ENCODE assay signal across 10 cellular contexts in genomic region chr3:71050133-71050520, GRCh38.
DNase-seq lines count a peak whose midpoint lies in the region; ATAC-seq lines count a peak whose summit lies in the region.
"Had no signal": no experiment of that assay in that cellular context is flagged by ENCODE, and none has a peak within 500 bp of the region (broad histone marks: within the 10 kb centered on the region; RNA-seq: fewer than 3 reads in every experiment).

No MANE protein-coding gene starts in this region.

- peaks cover 69% of the 10 kb centered on the region for H3K4me1 Mint-ChIP-seq in activated CD8-positive, alpha-beta memory T cell treated with anti-CD3 and anti-CD28 coated beads, Interleukin-2, amount 10 ng/mL, durations not matched to agents 7 days and 5 days
- peaks cover 91% of the 10 kb centered on the region for H3K4me1 Mint-ChIP-seq in activated T-helper 17 cell treated with anti-CD3 and anti-CD28 coated beads, Interleukin-2, amount 50 U/mL, for 72 hours

- peaks cover 52% of the 10 kb centered on the region for H3K36me3 Mint-ChIP-seq in activated CD8-positive, alpha-beta memory T cell treated with anti-CD3 and anti-CD28 coated beads, Interleukin-2, amount 10 ng/mL, durations not matched to agents 7 days and 5 days
- peaks cover 100% of the 10 kb centered on the region for H3K36me3 Mint-ChIP-seq in activated T-helper 17 cell treated with anti-CD3 and anti-CD28 coated beads, Interleukin-2, amount 50 U/mL, for 72 hours (ENCODE audit: low read depth)

- peak overlapping the region; percentile 53 for H3K27ac ChIP-seq in right cardiac atrium (ENCODE audit: low read length)
- H3K27ac ChIP-seq in stomach smooth muscle (ENCODE audit: low read length): peak overlapping the region; percentile 81

- peak overlapping the region in 1 of 2 donors; percentile 4 for H3K9ac ChIP-seq in stomach smooth muscle (ENCODE audit: low read length in 2 of 2)

- H3K27ac Mint-ChIP-seq in activated CD8-positive, alpha-beta memory T cell treated with anti-CD3 and anti-CD28 coated beads, Interleukin-2, amount 10 ng/mL, durations not matched to agents 7 days and 5 days: peak overlapping the region; percentile 55
- peak overlapping the region; percentile 90 for H3K27ac Mint-ChIP-seq in activated T-helper 17 cell treated with anti-CD3 and anti-CD28 coated beads, Interleukin-2, amount 50 U/mL, for 72 hours

- H3K4me3 ChIP-seq in right cardiac atrium (ENCODE audit: low read length): no peak overlapping the region
- no peak overlapping the region for H3K4me3 ChIP-seq in stomach smooth muscle (ENCODE audit: low read length in 2 of 2)

- ATAC-seq in activated CD8-positive, alpha-beta memory T cell treated with anti-CD3 and anti-CD28 coated beads, Interleukin-2, amount 10 ng/mL, durations not matched to agents 7 days and 5 days: no peak
- ATAC-seq in activated T-helper 17 cell treated with anti-CD3 and anti-CD28 coated beads, Interleukin-2, amount 50 U/mL, for 72 hours (replicated peaks): no peak
- ATAC-seq in right cardiac atrium: no peak
- ATAC-seq in GM21619 (IDR thresholded peaks at IDR 0.05; ENCODE audit: unreplicated experiment): no peak
- no peak for ATAC-seq in left colon

- no peak for DNase-seq in activated CD8-positive, alpha-beta memory T cell treated with anti-CD3 and anti-CD28 coated beads, Interleukin-2, amount 10 ng/mL, durations not matched to agents 7 days and 5 days
- DNase-seq in activated CD8-positive, alpha-beta memory T cell treated with anti-CD3 and anti-CD28 coated beads, Interleukin-2, amount 50 U/mL, for 4 hours: no peak
- no peak for DNase-seq in right cardiac atrium
- DNase-seq in DMS 273 treated with DMSO at 0.1 percent for 48 hours (lab: John Stamatoyannopoulos, UW): no peak
- DNase-seq in left colon: no peak
- DNase-seq: aorta, NCI-H1417 treated with DMSO at 0.1 percent for 48 hours had no signal

- no peaks in the 10 kb centered on the region for H3K27me3 ChIP-seq in right cardiac atrium (ENCODE audit: control insufficient read depth, insufficient read depth)
- no peaks in the 10 kb centered on the region for H3K27me3 ChIP-seq in stomach smooth muscle (ENCODE audit: control insufficient read depth in 1 of 2, insufficient read depth in 2 of 2, low read length in 2 of 2)

- 30% methylated on average over 2 of the region's 2 CpGs for WGBS in right cardiac atrium

- H3K36me3 ChIP-seq in stomach smooth muscle (ENCODE audit: control insufficient read depth in 2 of 2, insufficient read depth in 2 of 2, low read length in 2 of 2): peaks cover 18 to 27% of the 10 kb centered on the region in 2 donors

- no peaks in the 10 kb centered on the region for H3K27me3 Mint-ChIP-seq in activated CD8-positive, alpha-beta memory T cell treated with anti-CD3 and anti-CD28 coated beads, Interleukin-2, amount 10 ng/mL, durations not matched to agents 7 days and 5 days
- no peaks in the 10 kb centered on the region for H3K27me3 Mint-ChIP-seq in activated T-helper 17 cell treated with anti-CD3 and anti-CD28 coated beads, Interleukin-2, amount 50 U/mL, for 72 hours

- H3K9me3 Mint-ChIP-seq in activated CD8-positive, alpha-beta memory T cell treated with anti-CD3 and anti-CD28 coated beads, Interleukin-2, amount 10 ng/mL, durations not matched to agents 7 days and 5 days (ENCODE audit: low read depth): no peaks in the 10 kb centered on the region
- no peaks in the 10 kb centered on the region for H3K9me3 Mint-ChIP-seq in activated T-helper 17 cell treated with anti-CD3 and anti-CD28 coated beads, Interleukin-2, amount 50 U/mL, for 72 hours

- H3K4me1 ChIP-seq in right cardiac atrium (ENCODE audit: control insufficient read depth, insufficient read depth, low read length): peaks cover 24% of the 10 kb centered on the region
- peaks cover 67% of the 10 kb centered on the region for H3K4me1 ChIP-seq in stomach smooth muscle (ENCODE audit: control insufficient read depth, insufficient read depth, low read length)

- CTCF ChIA-PET in activated CD8-positive, alpha-beta memory T cell treated with anti-CD3 and anti-CD28 coated beads, Interleukin-2, amount 10 ng/mL, durations not matched to agents 7 days and 5 days (lab: Charles Lee): interaction anchor here (1.2 to 1.6 kb wide), 2 partner anchors 10 to 14 kb away, joined by 3 to 6 read pairs; no protein-coding TSS in a partner anchor

- H3K9me3 ChIP-seq in right cardiac atrium (ENCODE audit: control insufficient read depth, low read length): no peaks in the 10 kb centered on the region
- H3K9me3 ChIP-seq in stomach smooth muscle (ENCODE audit: control insufficient read depth in 2 of 2, low read length in 2 of 2): no peaks in the 10 kb centered on the region

- H3K4me3 Mint-ChIP-seq in activated CD8-positive, alpha-beta memory T cell treated with anti-CD3 and anti-CD28 coated beads, Interleukin-2, amount 10 ng/mL, durations not matched to agents 7 days and 5 days: no peak overlapping the region
- no peak overlapping the region for H3K4me3 Mint-ChIP-seq in activated T-helper 17 cell treated with anti-CD3 and anti-CD28 coated beads, Interleukin-2, amount 50 U/mL, for 72 hours

- intact Hi-C loops in right cardiac atrium (cut with DNase I): no loop called here
- intact Hi-C loops in left colon (cut with DNase I, micrococcal nuclease): no loop called here
